In the genomic region with DNA sequence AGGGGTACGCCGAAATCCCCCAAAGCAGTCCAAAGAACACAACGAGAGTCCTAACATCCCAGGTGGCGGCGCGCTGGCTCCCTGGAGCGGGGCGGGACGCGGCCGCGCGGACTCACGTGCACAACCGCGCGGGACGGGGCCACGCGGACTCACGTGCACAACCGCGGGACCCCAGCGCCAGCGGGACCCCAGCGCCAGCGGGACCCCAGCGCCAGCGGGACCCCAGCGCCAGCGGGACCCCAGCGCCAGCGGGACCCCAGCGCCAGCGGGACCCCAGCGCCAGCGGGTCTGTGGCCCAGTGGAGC, we compare ENCODE assay signal across 9 cellular contexts. TPM values are rescaled to one million over a fixed set of nuclear protein-coding genes. Genes with fewer than 3 reads are reported as not detected.
DNase-seq lines count a peak whose midpoint lies in the region; ATAC-seq, FAIRE-seq and TF ChIP-seq lines count a peak whose summit lies in the region.
"Not testable (repeated sequence)": the region's sequence is repeated elsewhere in the genome, so short reads cannot be mapped to it uniquely, and the experiment has no call there.
"Had no signal": no experiment of that assay in that cellular context is flagged by ENCODE, and none has a peak within 500 bp of the region (broad histone marks: within the 10 kb centered on the region; RNA-seq: fewer than 3 reads in every experiment).

No MANE protein-coding gene starts in this region.

- not testable (repeated sequence) for H4K20me1 ChIP-seq in MM.1S (ENCODE audit: insufficient read depth, low read length); GM12878 (ENCODE audit: control insufficient read depth, insufficient read depth)

- not testable (repeated sequence) for TF ChIP-seq EP300 in GM12878 (IDR thresholded peaks at IDR 0.05; ENCODE audit: borderline replicate concordance in 1 of 2, control insufficient read depth in 1 of 2, low read depth in 2 of 2, low read length in 2 of 2)

- H3K27ac ChIP-seq in CD8-positive, alpha-beta T cell (ENCODE audit: low read depth, low read length); MM.1S (ENCODE audit: low read length); GM12878 (ENCODE audit: control insufficient read depth, insufficient read depth); thoracic aorta: not testable (repeated sequence)

- not testable (repeated sequence) for H3K9me2 ChIP-seq in MM.1S (replicated peaks; ENCODE audit: insufficient read depth, low read length)

- H3K4me3 Mint-ChIP-seq in CD8-positive, alpha-beta T cell, result peak overlapping the region; percentile 90
- H3K4me3 Mint-ChIP-seq in activated CD8-positive, alpha-beta T cell treated with anti-CD3 and anti-CD28 coated beads, Interleukin-2, amount 10 ng/mL, durations not matched to agents 7 days and 5 days, result peak overlapping the region; percentile 74
- peak overlapping the region; percentile 83 for H3K4me3 Mint-ChIP-seq in memory B cell

- intact Hi-C loops in CD8-positive, alpha-beta T cell (cut with DNase I, micrococcal nuclease), result loop anchor here in 1 of 2 experiments (5.0 kb wide), 1 partner anchor 66 kb away; a partner anchor contains a TSS
- intact Hi-C loops in GM12878 (cut with micrococcal nuclease; ENCODE audit: unreplicated experiment); Right ventricle myocardium inferior (cut with DNase I); posterior vena cava (cut with DNase I): not testable (repeated sequence)

- TF ChIP-seq CTCF in CD8-positive, alpha-beta T cell (IDR thresholded peaks at IDR 0.05); MM.1S (IDR thresholded peaks at IDR 0.05; ENCODE audit: low read length); GM12878 (IDR thresholded peaks at IDR 0.05 in 2 of 3, conservative IDR thresholded peaks at IDR 0.05 in 1 of 3; ENCODE audit: control insufficient read depth in 2 of 3, extremely low read depth in 1 of 3, insufficient read depth in 1 of 3, low read depth in 3 of 3, low read length in 3 of 3); thoracic aorta (IDR thresholded peaks at IDR 0.05): not testable (repeated sequence)

- H3K36me3 ChIP-seq in CD8-positive, alpha-beta T cell (ENCODE audit: insufficient read depth, low read length); MM.1S (replicated peaks; ENCODE audit: insufficient read depth, low read length); GM12878 (ENCODE audit: control insufficient read depth in 2 of 2, insufficient read depth in 2 of 2, low read length in 1 of 2); thoracic aorta: not testable (repeated sequence)

- not testable (repeated sequence) for ATAC-seq in CD8-positive, alpha-beta T cell; activated CD8-positive, alpha-beta T cell treated with anti-CD3 and anti-CD28 coated beads, Interleukin-2, amount 10 ng/mL, durations not matched to agents 7 days and 5 days; GM12878; Right ventricle myocardium inferior; memory B cell (ENCODE audit: low read depth); thoracic aorta (ENCODE audit: insufficient number of reproducible peaks, low FRiP score, low read depth)

- peak overlapping the region; percentile 83; the same call in 1 of the 2 replicates for H3K4me2 ChIP-seq in MM.1S (ENCODE audit: low read depth, low read length)
- H3K4me2 ChIP-seq in GM12878 (ENCODE audit: control insufficient read depth, insufficient read depth), result peak overlapping the region; percentile 76

- TF ChIP-seq RAD21 in GM12878 (IDR thresholded peaks at IDR 0.05; ENCODE audit: insufficient read depth, low read depth, low read length), result not testable (repeated sequence)

- H3K79me2 ChIP-seq in MM.1S (ENCODE audit: low read length); GM12878 (ENCODE audit: control insufficient read depth, insufficient read depth, low read length): not testable (repeated sequence)

- not testable (repeated sequence) for H3F3A ChIP-seq in MM.1S (ENCODE audit: insufficient read depth, low read length)

- not testable (repeated sequence) for H3K9ac ChIP-seq in MM.1S (ENCODE audit: low read length); GM12878 (ENCODE audit: control insufficient read depth, insufficient read depth, low read length)

- not testable (repeated sequence) for DNase-seq in CD8-positive, alpha-beta T cell; MM.1S; activated CD8-positive, alpha-beta T cell treated with anti-CD3 and anti-CD28 coated beads, Interleukin-2, amount 10 ng/mL, durations not matched to agents 7 days and 5 days; GM12878 (ENCODE audit: low read depth, low spot score); memory B cell (ENCODE audit: low spot score in 2 of 2); thoracic aorta (ENCODE audit: low spot score)
- peak; percentile 58 for DNase-seq in Right ventricle myocardium inferior (ENCODE audit: missing footprints)
- peak; percentile 54 for DNase-seq in posterior vena cava (ENCODE audit: low spot score)

- CTCF ChIA-PET in CD8-positive, alpha-beta T cell (lab: Charles Lee), result interaction anchor here (1.9 to 4.1 kb wide), 3 partner anchors 12 to 151 kb away, joined by 8 to 15 read pairs (median 9); no protein-coding TSS in a partner anchor
- CTCF ChIA-PET in activated CD8-positive, alpha-beta T cell treated with anti-CD3 and anti-CD28 coated beads, Interleukin-2, amount 10 ng/mL, durations not matched to agents 7 days and 5 days (lab: Charles Lee), result interaction anchor here (1.0 to 3.4 kb wide), 3 partner anchors 8 to 139 kb away, joined by 5 to 26 read pairs (median 13); no protein-coding TSS in a partner anchor
- CTCF ChIA-PET in GM12878 (lab: Yijun Ruan, JAX), result interaction anchor here (0.6 to 1.4 kb wide), 2 partner anchors 12 to 139 kb away, joined by 3 to 4 read pairs; no protein-coding TSS in a partner anchor

- H3K4me3 ChIP-seq in CD8-positive, alpha-beta T cell (ENCODE audit: low read depth, low read length), result peak overlapping the region; percentile 49
- H3K4me3 ChIP-seq in MM.1S (ENCODE audit: low read length); GM12878: not testable (repeated sequence)
- H3K4me3 ChIP-seq in thoracic aorta, result peak overlapping the region; percentile 75

- H3K4me1 Mint-ChIP-seq in CD8-positive, alpha-beta T cell (ENCODE audit: low read depth), result peaks cover 26% of the 10 kb centered on the region
- H3K4me1 Mint-ChIP-seq in activated CD8-positive, alpha-beta T cell treated with anti-CD3 and anti-CD28 coated beads, Interleukin-2, amount 10 ng/mL, durations not matched to agents 7 days and 5 days (ENCODE audit: low read depth), result peaks cover 34% of the 10 kb centered on the region
- H3K4me1 Mint-ChIP-seq in memory B cell, result peaks cover 14% of the 10 kb centered on the region

- RAD21 ChIA-PET in GM12878 (lab: Charles Lee; ENCODE audit: unreplicated experiment), result not testable (repeated sequence)

- not testable (repeated sequence) for H2AFZ ChIP-seq in MM.1S (ENCODE audit: low read length)
- H2AFZ ChIP-seq in GM12878 (ENCODE audit: control insufficient read depth, low read depth, low read length), result peak overlapping the region; percentile 93

- POLR2A ChIA-PET in CD8-positive, alpha-beta T cell (lab: Charles Lee), result interaction anchor here (2.2 kb wide), 1 partner anchor 11 kb away, joined by 6 read pairs; no protein-coding TSS in a partner anchor
- POLR2A ChIA-PET in activated CD8-positive, alpha-beta T cell treated with anti-CD3 and anti-CD28 coated beads, Interleukin-2, amount 10 ng/mL, durations not matched to agents 7 days and 5 days (lab: Charles Lee), result interaction anchor here (1.9 kb wide), 1 partner anchor 192 kb away, joined by 10 read pairs; a partner anchor contains a TSS
- POLR2A ChIA-PET in GM12878 (lab: Charles Lee), result not testable (repeated sequence)

- H3K36me3 Mint-ChIP-seq in CD8-positive, alpha-beta T cell; activated CD8-positive, alpha-beta T cell treated with anti-CD3 and anti-CD28 coated beads, Interleukin-2, amount 10 ng/mL, durations not matched to agents 7 days and 5 days (ENCODE audit: low read depth); memory B cell: not testable (repeated sequence)

- H3K27ac Mint-ChIP-seq in CD8-positive, alpha-beta T cell, result not testable (repeated sequence)
- peak overlapping the region; percentile 87 for H3K27ac Mint-ChIP-seq in activated CD8-positive, alpha-beta T cell treated with anti-CD3 and anti-CD28 coated beads, Interleukin-2, amount 10 ng/mL, durations not matched to agents 7 days and 5 days
- H3K27ac Mint-ChIP-seq in memory B cell, result peak overlapping the region; percentile 31

- FAIRE-seq in GM12878 (lab: Jason Lieb, UNC), result not testable (repeated sequence)

- H3K9me3 Mint-ChIP-seq in CD8-positive, alpha-beta T cell; activated CD8-positive, alpha-beta T cell treated with anti-CD3 and anti-CD28 coated beads, Interleukin-2, amount 10 ng/mL, durations not matched to agents 7 days and 5 days (ENCODE audit: insufficient read depth); memory B cell: not testable (repeated sequence)

- not testable (repeated sequence) for H3K27me3 Mint-ChIP-seq in CD8-positive, alpha-beta T cell (ENCODE audit: low read depth); memory B cell
- H3K27me3 Mint-ChIP-seq in activated CD8-positive, alpha-beta T cell treated with anti-CD3 and anti-CD28 coated beads, Interleukin-2, amount 10 ng/mL, durations not matched to agents 7 days and 5 days (ENCODE audit: low read depth), result peaks cover 12% of the 10 kb centered on the region

- in situ Hi-C loops in GM12878 (cut with MboI), result not testable (repeated sequence)

- not testable (repeated sequence) for H3K27me3 ChIP-seq in CD8-positive, alpha-beta T cell (ENCODE audit: insufficient read depth, low read length); MM.1S (replicated peaks; ENCODE audit: insufficient read depth, low read length); GM12878 (replicated peaks in 1 of 2; ENCODE audit: control insufficient read depth in 2 of 2, insufficient read depth in 2 of 2, low read length in 1 of 2); thoracic aorta (replicated peaks; ENCODE audit: insufficient read depth)

- BruUV-seq in GM12878 (replicated peaks; lab: Mats Ljungman, UMichigan), result not testable (repeated sequence)

- not testable (repeated sequence) for H3K9me3 ChIP-seq in CD8-positive, alpha-beta T cell (ENCODE audit: low read length); MM.1S (replicated peaks; ENCODE audit: insufficient read depth, low read length); GM12878 (replicated peaks; ENCODE audit: control insufficient read depth, insufficient read depth, low read length); thoracic aorta

- TF ChIP-seq POLR2A in GM12878 (IDR thresholded peaks at IDR 0.05; ENCODE audit: low read depth, low read length), result not testable (repeated sequence)

- 80% methylated on average over 18 of the region's 37 CpGs for WGBS in GM12878 (ENCODE audit: insufficient coverage, insufficient replicate concordance, low lambda C conversion rate, missing lambda C conversion rate)

- peaks cover 24% of the 10 kb centered on the region for H3K4me1 ChIP-seq in CD8-positive, alpha-beta T cell (ENCODE audit: insufficient read depth, low read length)
- H3K4me1 ChIP-seq in MM.1S (ENCODE audit: low read length), result not testable (repeated sequence)
- H3K4me1 ChIP-seq in GM12878 (ENCODE audit: control insufficient read depth, insufficient read depth, low read length) (peaks cover 25% of the 10 kb centered on the region), thoracic aorta (ENCODE audit: control insufficient read depth in 1 of 2, low read depth in 2 of 2) (peaks cover 3 to 35% of the 10 kb centered on the region in 2 donors)

- SMC1A ChIA-PET in GM12878 (lab: Charles Lee; ENCODE audit: uncharacterized antibody, unreplicated experiment), result not testable (repeated sequence)

RNA-seq across cellular contexts. Expression of a gene that starts 3.6 kb away (rescaled TPM):
- total RNA-seq in CD8-positive, alpha-beta T cell, result 1 to 10 TPM; 2.2 to 2.6 TPM
- 1 to 10 TPM; 1.0 to 1.1 TPM for total RNA-seq in activated CD8-positive, alpha-beta T cell treated with anti-CD3 and anti-CD28 coated beads, Interleukin-2, amount 10 ng/mL, durations not matched to agents 7 days and 5 days
- total RNA-seq in GM12878 (2013; cell fraction: nucleolus; rRNA removed), result 0.61 TPM in 1 of 2 replicates, not detected in the other
- 0.34 and 0.76 TPM in 2 replicates for total RNA-seq in GM12878 (2014; rRNA removed)
- total RNA-seq in GM12878 (2014; rRNA removed; fragmentation: Illumina TruSeq; extraction: Trizol), result 0.27 and 0.60 TPM in 2 replicates
- total RNA-seq in GM12878 (2021), result 0.85 and 0.93 TPM in 2 replicates
- 0.21 TPM for polyA plus RNA-seq in GM12878 (2011; ENCODE audit: low read depth)
- polyA plus RNA-seq in GM12878 (2011; rRNA removed), result 0.10 TPM in 1 of 2 replicates, not detected in the other
- 0.03 TPM in 1 of 2 replicates, not detected in the other for polyA plus RNA-seq in GM12878 (2011; cell fraction: cytosol; rRNA removed)
- 0.45 and 0.54 TPM in 2 replicates for polyA plus RNA-seq in GM12878 (2011; cell fraction: nucleus; rRNA removed)
- 0.36 and 0.60 TPM in 2 replicates for polyA plus RNA-seq in GM12878 (2012)
- polyA plus RNA-seq in GM12878 (2014; fragmentation: Illumina TruSeq; extraction: Trizol), result 0.52 and 0.71 TPM in 2 replicates
- under 1 TPM; 0.22 to 0.52 TPM for polyA plus RNA-seq in GM12878 (2014; fragmentation: Nextera tagmentation; extraction: Ambion mirVana)
- 1.1 and 1.4 TPM in 2 replicates for polyA plus RNA-seq in GM12878 (2014; rRNA removed)
- 1 to 10 TPM in 1 of 2 experiments, under 1 TPM in 1; 0.24 to 1.0 TPM for polyA plus RNA-seq in GM12878 (2016; fragmentation: Nextera tagmentation; extraction: Ambion mirVana)
- polyA minus RNA-seq in GM12878 (2011; rRNA and poly(A)+ RNA removed), result not detected in 2 replicates
- polyA minus RNA-seq in GM12878 (2011; cell fraction: cytosol; rRNA and poly(A)+ RNA removed), result not detected in 2 replicates
- polyA minus RNA-seq in GM12878 (2011; cell fraction: nucleus; rRNA and poly(A)+ RNA removed), result not detected in 2 replicates
- total RNA-seq in Right ventricle myocardium inferior, result not detected
- total RNA-seq in posterior vena cava, result under 1 TPM; 0.65 to 0.81 TPM
- total RNA-seq in thoracic aorta, result 1 to 10 TPM in 1 of 2 donors, not detected in 1; 4.7 TPM
- polyA plus RNA-seq: cardiac muscle cell had no signal

RNA-seq across cellular contexts. Expression of a gene that starts 19.1 kb away (rescaled TPM):
- 10 to 100 TPM in 1 of 2 experiments, 1 to 10 TPM in 1; 9.1 to 10.3 TPM for total RNA-seq in CD8-positive, alpha-beta T cell
- total RNA-seq in activated CD8-positive, alpha-beta T cell treated with anti-CD3 and anti-CD28 coated beads, Interleukin-2, amount 10 ng/mL, durations not matched to agents 7 days and 5 days, result 10 to 100 TPM; 19.3 to 19.4 TPM
- 16.7 and 20.9 TPM in 2 replicates for total RNA-seq in GM12878 (2013; cell fraction: nucleolus; rRNA removed)
- total RNA-seq in GM12878 (2014; rRNA removed) (11.2 and 14.8 TPM in 2 replicates), GM12878 (2014; rRNA removed; fragmentation: Illumina TruSeq; extraction: Trizol) (5.3 and 6.0 TPM in 2 replicates), GM12878 (2021) (22.2 and 25.5 TPM in 2 replicates), Right ventricle myocardium inferior (22.8 TPM), posterior vena cava (10 to 100 TPM; 16.6 to 22.6 TPM), thoracic aorta (10 to 100 TPM; 21.0 to 39.0 TPM)
- polyA plus RNA-seq in GM12878 (2011; ENCODE audit: low read depth), result 5.6 TPM
- polyA plus RNA-seq in GM12878 (2011; rRNA removed) (1.9 and 5.4 TPM in 2 replicates), GM12878 (2014; fragmentation: Illumina TruSeq; extraction: Trizol) (3.3 and 7.0 TPM in 2 replicates), GM12878 (2014; fragmentation: Nextera tagmentation; extraction: Ambion mirVana) (1 to 10 TPM; 1.8 to 2.0 TPM), GM12878 (2014; rRNA removed) (17.0 and 21.0 TPM in 2 replicates), GM12878 (2016; fragmentation: Nextera tagmentation; extraction: Ambion mirVana) (10 to 100 TPM; 23.5 to 24.6 TPM)
- polyA plus RNA-seq in GM12878 (2011; cell fraction: cytosol; rRNA removed), result 8.4 and 8.9 TPM in 2 replicates
- 20.0 and 25.2 TPM in 2 replicates for polyA plus RNA-seq in GM12878 (2011; cell fraction: nucleus; rRNA removed)
- polyA plus RNA-seq in GM12878 (2012), result 13.0 and 13.5 TPM in 2 replicates
- 5.9 and 6.7 TPM in 2 replicates for polyA minus RNA-seq in GM12878 (2011; rRNA and poly(A)+ RNA removed)
- 4.0 and 8.7 TPM in 2 replicates for polyA minus RNA-seq in GM12878 (2011; cell fraction: cytosol; rRNA and poly(A)+ RNA removed)
- 9.8 and 12.9 TPM in 2 replicates for polyA minus RNA-seq in GM12878 (2011; cell fraction: nucleus; rRNA and poly(A)+ RNA removed)

RNA-seq across cellular contexts. Expression of a gene that starts 19.5 kb away (rescaled TPM):
- 10 to 100 TPM; 37.0 to 39.8 TPM for total RNA-seq in CD8-positive, alpha-beta T cell
- total RNA-seq in activated CD8-positive, alpha-beta T cell treated with anti-CD3 and anti-CD28 coated beads, Interleukin-2, amount 10 ng/mL, durations not matched to agents 7 days and 5 days, result 10 to 100 TPM; 27.0 to 36.1 TPM
- total RNA-seq in GM12878 (2013; cell fraction: nucleolus; rRNA removed), result 303 and 335 TPM in 2 replicates
- 22.6 and 24.3 TPM in 2 replicates for total RNA-seq in GM12878 (2014; rRNA removed)
- 20.7 and 22.1 TPM in 2 replicates for total RNA-seq in GM12878 (2014; rRNA removed; fragmentation: Illumina TruSeq; extraction: Trizol)
- total RNA-seq in GM12878 (2021), result 26.9 and 30.3 TPM in 2 replicates
- 34.7 TPM for polyA plus RNA-seq in GM12878 (2011; ENCODE audit: low read depth)
- 57.8 and 63.2 TPM in 2 replicates for polyA plus RNA-seq in GM12878 (2011; rRNA removed)
- polyA plus RNA-seq in GM12878 (2011; cell fraction: cytosol; rRNA removed), result 48.5 and 52.4 TPM in 2 replicates
- 87.3 and 100 TPM in 2 replicates for polyA plus RNA-seq in GM12878 (2011; cell fraction: nucleus; rRNA removed)
- 27.1 and 32.7 TPM in 2 replicates for polyA plus RNA-seq in GM12878 (2012)
- polyA plus RNA-seq in GM12878 (2014; fragmentation: Illumina TruSeq; extraction: Trizol), result 26.7 and 35.3 TPM in 2 replicates
- polyA plus RNA-seq in GM12878 (2014; fragmentation: Nextera tagmentation; extraction: Ambion mirVana), result 1 to 10 TPM; 2.6 to 5.9 TPM
- polyA plus RNA-seq in GM12878 (2014; rRNA removed), result 23.6 and 26.1 TPM in 2 replicates
- 10 to 100 TPM; 24.7 to 26.5 TPM for polyA plus RNA-seq in GM12878 (2016; fragmentation: Nextera tagmentation; extraction: Ambion mirVana)
- 90.8 and 95.8 TPM in 2 replicates for polyA minus RNA-seq in GM12878 (2011; rRNA and poly(A)+ RNA removed)
- 14.3 and 21.3 TPM in 2 replicates for polyA minus RNA-seq in GM12878 (2011; cell fraction: cytosol; rRNA and poly(A)+ RNA removed)
- 82.8 and 101 TPM in 2 replicates for polyA minus RNA-seq in GM12878 (2011; cell fraction: nucleus; rRNA and poly(A)+ RNA removed)
- total RNA-seq in Right ventricle myocardium inferior, result 67.7 TPM
- total RNA-seq in posterior vena cava, result 10 to 100 TPM; 28.4 to 28.6 TPM
- total RNA-seq in thoracic aorta, result 10 to 100 TPM; 62.4 to 62.6 TPM
